21 cellular contexts compared by ENCODE assay signal in the genomic region with DNA sequence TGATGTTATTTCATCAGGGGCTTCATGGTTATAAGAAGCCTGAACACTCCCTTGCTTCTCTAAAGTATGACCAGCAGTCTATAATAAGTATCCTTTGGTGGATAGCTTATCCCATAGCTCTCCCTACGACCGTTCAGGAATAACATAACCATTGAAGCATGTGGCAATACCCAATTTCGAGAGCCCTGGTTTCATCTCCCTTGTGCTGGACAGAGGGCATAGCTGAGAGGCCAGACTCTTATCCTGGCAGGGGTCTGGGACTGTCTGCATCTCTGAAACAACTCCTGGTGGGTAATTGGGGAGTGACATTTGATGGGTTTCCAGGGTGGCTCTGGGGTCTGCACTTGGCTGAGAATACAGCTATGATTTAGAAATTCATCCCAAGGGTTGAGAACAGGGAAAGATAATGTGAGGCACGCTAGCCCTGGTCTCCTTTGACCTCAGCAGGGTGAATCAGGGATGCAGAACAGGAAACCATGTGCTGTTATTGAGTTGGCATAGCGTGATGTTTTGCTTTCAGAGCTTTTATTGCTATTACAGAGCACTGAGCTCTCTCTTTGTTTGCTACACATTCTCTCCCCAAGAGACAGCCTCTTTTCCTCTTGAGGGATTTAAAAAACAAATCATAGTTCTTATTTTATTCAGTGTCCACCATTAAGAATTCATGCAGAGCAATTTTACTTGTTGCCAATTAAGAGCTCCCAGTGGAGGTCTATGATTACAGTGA.
DNase-seq lines count a peak whose midpoint lies in the region; TF ChIP-seq lines count a peak whose summit lies in the region.
"Had no signal": no experiment of that assay in that cellular context is flagged by ENCODE, and none has a peak within 500 bp of the region (broad histone marks: within the 10 kb centered on the region; RNA-seq: fewer than 3 reads in every experiment).

No MANE protein-coding gene starts in this region.

- H3K27me3 ChIP-seq in colonic mucosa, result no peaks in the 10 kb centered on the region

- no peak overlapping the region for H3K9ac ChIP-seq in colonic mucosa (ENCODE audit: low read depth in 2 of 2, low read length in 2 of 2)

- no peak overlapping the region for H3K27ac Mint-ChIP-seq in activated naive CD4-positive, alpha-beta T cell treated with anti-CD3 and anti-CD28 coated beads for 36 hours
- H3K27ac Mint-ChIP-seq: H9; stimulated activated effector memory CD8-positive, alpha-beta T cell treated with anti-CD3 and anti-CD28 coated beads, Interleukin-12 subunit alpha, Interleukin-12 subunit beta, amount 100 ng/mL, for 72 hours; type B pancreatic cell had no signal

- H3K4me3 Mint-ChIP-seq in activated naive CD4-positive, alpha-beta T cell treated with anti-CD3 and anti-CD28 coated beads for 36 hours, result no peak overlapping the region
- H3K4me3 Mint-ChIP-seq: H9; neural crest cell; stimulated activated effector memory CD8-positive, alpha-beta T cell treated with anti-CD3 and anti-CD28 coated beads, Interleukin-12 subunit alpha, Interleukin-12 subunit beta, amount 100 ng/mL, for 72 hours; type B pancreatic cell had no signal

- H3K36me3 ChIP-seq in colonic mucosa, result no peaks in the 10 kb centered on the region

- H3K4me3 ChIP-seq in AG09309 (ENCODE audit: control insufficient read depth, low read depth, low read length) (no peak overlapping the region), colonic mucosa (no peak overlapping the region), coronary artery (no peak overlapping the region)

- no peaks in the 10 kb centered on the region for H3K9me3 ChIP-seq in colonic mucosa

- H3K36me3 Mint-ChIP-seq in activated naive CD4-positive, alpha-beta T cell treated with anti-CD3 and anti-CD28 coated beads for 36 hours (ENCODE audit: low read depth), result no peaks in the 10 kb centered on the region
- H3K36me3 Mint-ChIP-seq: stimulated activated effector memory CD8-positive, alpha-beta T cell treated with anti-CD3 and anti-CD28 coated beads, Interleukin-12 subunit alpha, Interleukin-12 subunit beta, amount 100 ng/mL, for 72 hours; type B pancreatic cell had no signal

- CTCF ChIA-PET in activated naive CD4-positive, alpha-beta T cell treated with anti-CD3 and anti-CD28 coated beads for 36 hours (lab: Charles Lee), result no interaction called here

- peaks cover 2% of the 10 kb centered on the region for H3K9me3 Mint-ChIP-seq in activated naive CD4-positive, alpha-beta T cell treated with anti-CD3 and anti-CD28 coated beads for 36 hours
- H3K9me3 Mint-ChIP-seq: H9; neural crest cell; stimulated activated effector memory CD8-positive, alpha-beta T cell treated with anti-CD3 and anti-CD28 coated beads, Interleukin-12 subunit alpha, Interleukin-12 subunit beta, amount 100 ng/mL, for 72 hours had no signal

- no peak overlapping the region for H3K27ac ChIP-seq in colonic mucosa
- no peak overlapping the region for H3K27ac ChIP-seq in coronary artery

- no peaks in the 10 kb centered on the region for H3K27me3 Mint-ChIP-seq in activated naive CD4-positive, alpha-beta T cell treated with anti-CD3 and anti-CD28 coated beads for 36 hours (ENCODE audit: low read depth)
- H3K27me3 Mint-ChIP-seq: type B pancreatic cell had no signal

- intact Hi-C loops in colonic mucosa (cut with DNase I), result no loop called here
- intact Hi-C loops in activated naive CD4-positive, alpha-beta T cell treated with anti-CD3 and anti-CD28 coated beads for 36 hours (cut with micrococcal nuclease), result no loop called here

- peak; percentile 64 for DNase-seq in AG09309 (ENCODE audit: low read depth)
- DNase-seq in GOT3 (lab: John Stamatoyannopoulos, UW), result peak; percentile 2
- peak; percentile 29 for DNase-seq in brain pericyte (ENCODE audit: low read depth, low spot score)
- DNase-seq in medulla oblongata (ENCODE audit: extremely low spot score), result peak; percentile 14
- no peak for DNase-seq in colonic mucosa
- no peak for DNase-seq in activated naive CD4-positive, alpha-beta T cell treated with anti-CD3 and anti-CD28 coated beads for 36 hours
- DNase-seq in amniotic stem cell (lab: John Stamatoyannopoulos, UW), result no peak
- no peak for DNase-seq in coronary artery (ENCODE audit: low spot score)
- DNase-seq: activated CD8-positive, alpha-beta memory T cell treated with anti-CD3 and anti-CD28 coated beads for 24 hours; activated effector memory CD4-positive, alpha-beta T cell treated with Interleukin-2 at 50 U/mL for 16 hours; AML-193; DMS53; effector CD4-positive, alpha-beta T cell; H9; mammary epithelial cell; NCI-H1105; NCI-H524 treated with DMSO at 0.1 percent for 48 hours; small intestine had no signal

- H3K4me1 ChIP-seq in colonic mucosa, result no peaks in the 10 kb centered on the region

- TF ChIP-seq CTCF in AG09309 (IDR thresholded peaks at IDR 0.05; ENCODE audit: control insufficient read depth, insufficient read depth, low read depth, low read length, missing control alignments) (no peak), colonic mucosa (IDR thresholded peaks at IDR 0.05) (no peak), coronary artery (IDR thresholded peaks at IDR 0.05) (no peak)

- no peaks in the 10 kb centered on the region for H3K4me1 Mint-ChIP-seq in activated naive CD4-positive, alpha-beta T cell treated with anti-CD3 and anti-CD28 coated beads for 36 hours (ENCODE audit: low read depth)
- H3K4me1 Mint-ChIP-seq: H9; stimulated activated effector memory CD8-positive, alpha-beta T cell treated with anti-CD3 and anti-CD28 coated beads, Interleukin-12 subunit alpha, Interleukin-12 subunit beta, amount 100 ng/mL, for 72 hours had no signal

Comparison
In these comparisons a context has a peak if more than half of its experiments do, and no peak if none do; other contexts are left out.
1. DNase-seq: peak in AG09309 (single experiment), GOT3 (single experiment), brain pericyte (single experiment) and medulla oblongata (single experiment); none in colonic mucosa (single experiment), activated naive CD4-positive, alpha-beta T cell treated with anti-CD3 and anti-CD28 coated beads for 36 hours (single experiment), amniotic stem cell (single experiment) and coronary artery (single experiment).